ENCODE assay signal across 18 cellular contexts in genomic region chr1:107933736-107934135, GRCh38.
"Had no signal": no experiment of that assay in that cellular context is flagged by ENCODE, and none has a peak within 500 bp of the region (broad histone marks: within the 10 kb centered on the region; RNA-seq: fewer than 3 reads in every experiment).

No MANE protein-coding gene starts in this region.

- H3K36me3 ChIP-seq: ascending aorta, breast epithelium, left lung, tibial artery had no signal

- H3K27ac Mint-ChIP-seq: nephron had no signal

- H3K9me3 ChIP-seq: ascending aorta, breast epithelium, left lung, tibial artery had no signal

- H3K4me3 ChIP-seq: ascending aorta, breast epithelium, coronary artery, left lung, tibial artery had no signal

- H3K27me3 ChIP-seq: ascending aorta, breast epithelium, left lung, tibial artery had no signal

- H3K9me3 Mint-ChIP-seq: nephron; stimulated activated naive B cell treated with anti-CD40 and anti-IgM and Interleukin-4, amounts not matched to agents 10 μg/mL and 1 μg/mL and 100 μg/mL, for 72 hours had no signal

- H3K4me1 ChIP-seq: ascending aorta had no signal

- DNase-seq: activated CD4-positive, alpha-beta T cell treated with anti-CD3 and anti-CD28 coated beads, Interleukin-2, amount 50 U/mL, for 1 hour; activated naive CD4-positive, alpha-beta T cell; erythroblast; foreskin melanocyte; glutamatergic neuron; hippocampal formation; kidney; left lung; midbrain; occipital lobe; posterior cingulate gyrus; stimulated activated naive B cell treated with anti-CD40 and anti-IgM and Interleukin-4, amounts not matched to agents 10 μg/mL and 1 μg/mL and 100 μg/mL, for 72 hours; T1000; tibial artery had no signal

- ATAC-seq: left lung had no signal

- H3K27me3 Mint-ChIP-seq: stimulated activated naive B cell treated with anti-CD40 and anti-IgM and Interleukin-4, amounts not matched to agents 10 μg/mL and 1 μg/mL and 100 μg/mL, for 72 hours had no signal

- H3K27ac ChIP-seq: ascending aorta, breast epithelium, coronary artery, tibial artery had no signal

- H3K4me3 Mint-ChIP-seq: nephron had no signal

- H3K36me3 Mint-ChIP-seq: stimulated activated naive B cell treated with anti-CD40 and anti-IgM and Interleukin-4, amounts not matched to agents 10 μg/mL and 1 μg/mL and 100 μg/mL, for 72 hours had no signal
